26 cellular contexts compared by ENCODE assay signal in genomic region chr3:64414043-64414442, GRCh38.
DNase-seq lines count a peak whose midpoint lies in the region; ATAC-seq, FAIRE-seq and TF ChIP-seq lines count a peak whose summit lies in the region.
"Had no signal": no experiment of that assay in that cellular context is flagged by ENCODE, and none has a peak within 500 bp of the region (broad histone marks: within the 10 kb centered on the region; RNA-seq: fewer than 3 reads in every experiment).

No MANE protein-coding gene starts in this region.

- H3K27ac Mint-ChIP-seq in astrocyte (ENCODE audit: unreplicated experiment): peak overlapping the region; percentile 4
- H3K27ac Mint-ChIP-seq in MCF 10A (ENCODE audit: low read depth, unreplicated experiment): no peak overlapping the region
- H3K27ac Mint-ChIP-seq: B cell; CD4-positive, CD25-positive, alpha-beta regulatory T cell; HFFc6; IgD-negative memory B cell had no signal

- TF ChIP-seq CTCF in GM12865 (IDR thresholded peaks at IDR 0.05; ENCODE audit: insufficient read depth, low read depth, low read length, missing control alignments) (no peak), astrocyte (IDR thresholded peaks at IDR 0.05; ENCODE audit: insufficient read depth, low read depth, low read length) (no peak), MCF 10A (IDR thresholded peaks at IDR 0.05; ENCODE audit: unreplicated experiment) (no peak)

- H3K27me3 ChIP-seq in astrocyte (ENCODE audit: insufficient read depth, low read length): no peaks in the 10 kb centered on the region
- no peaks in the 10 kb centered on the region for H3K27me3 ChIP-seq in trophoblast cell (ENCODE audit: insufficient read depth, low read length)
- H3K27me3 ChIP-seq: BLaER1 treated with 17β-estradiol and CSF1 and Interleukin-3, amounts not matched to agents 10 nM and 100 nM had no signal

- H3K18ac ChIP-seq in trophoblast cell (ENCODE audit: low read length): peak overlapping the region; percentile 25

- H3K23ac ChIP-seq in trophoblast cell (ENCODE audit: low read length): no peak overlapping the region

- H2BK120ac ChIP-seq in trophoblast cell (ENCODE audit: insufficient read depth, low read length, poor library complexity): peak overlapping the region; percentile 23

- no peaks in the 10 kb centered on the region for H4K20me1 ChIP-seq in astrocyte (ENCODE audit: insufficient read depth, low read length)
- H4K20me1 ChIP-seq: BLaER1 treated with 17β-estradiol and CSF1 and Interleukin-3, amounts not matched to agents 10 nM and 100 nM had no signal

- peak overlapping the region; percentile 82 for H3K14ac ChIP-seq in trophoblast cell (ENCODE audit: low read length)

- H3K9ac ChIP-seq in astrocyte (ENCODE audit: low read length) (no peak overlapping the region), trophoblast cell (ENCODE audit: low read length) (no peak overlapping the region)
- H3K9ac ChIP-seq: BLaER1 treated with 17β-estradiol and CSF1 and Interleukin-3, amounts not matched to agents 10 nM and 100 nM; GM23248 had no signal

- DNase-seq in GM12865 (ENCODE audit: low read depth): peak; percentile 50
- no peak for DNase-seq in astrocyte (ENCODE audit: low read depth)
- DNase-seq in trophoblast cell: no peak
- no peak for DNase-seq in NCI-H1105 (lab: John Stamatoyannopoulos, UW)
- DNase-seq in MCF 10A (ENCODE audit: unreplicated experiment): no peak
- no peak for DNase-seq in NCI-H1694 (lab: John Stamatoyannopoulos, UW)
- DNase-seq: 8988T; Caco-2; CD4-positive, CD25-positive, alpha-beta regulatory T cell; DMS79; GDM1; GM23248; HFFc6; Karpas-422; KBM-7 had no signal

- H3K4me3 Mint-ChIP-seq in astrocyte (ENCODE audit: unreplicated experiment): no peak overlapping the region
- H3K4me3 Mint-ChIP-seq in MCF 10A (ENCODE audit: unreplicated experiment): no peak overlapping the region
- H3K4me3 Mint-ChIP-seq: B cell; CD4-positive, CD25-positive, alpha-beta regulatory T cell; HFFc6; IgD-negative memory B cell had no signal

- H3K4me3 ChIP-seq in GM12865 (ENCODE audit: low read depth, low read length) (no peak overlapping the region), astrocyte (ENCODE audit: insufficient read depth, low read depth, low read length) (no peak overlapping the region), trophoblast cell (ENCODE audit: low read depth, low read length) (no peak overlapping the region)
- H3K4me3 ChIP-seq: BLaER1 treated with 17β-estradiol and CSF1 and Interleukin-3, amounts not matched to agents 10 nM and 100 nM; GM23248 had no signal

- H3K36me3 Mint-ChIP-seq in astrocyte (ENCODE audit: low read depth, unreplicated experiment): peaks cover 2% of the 10 kb centered on the region
- H3K36me3 Mint-ChIP-seq in MCF 10A (ENCODE audit: insufficient read depth, unreplicated experiment): no peaks in the 10 kb centered on the region
- H3K36me3 Mint-ChIP-seq: CD4-positive, CD25-positive, alpha-beta regulatory T cell had no signal

- POLR2A ChIA-PET in MCF 10A (lab: Yijun Ruan, JAX): no interaction called here

- H3K36me3 ChIP-seq in astrocyte (ENCODE audit: insufficient read depth, low read length): no peaks in the 10 kb centered on the region
- H3K36me3 ChIP-seq in trophoblast cell (ENCODE audit: control insufficient read depth in 1 of 2, insufficient read depth in 2 of 2, low read length in 2 of 2): no peaks in the 10 kb centered on the region
- H3K36me3 ChIP-seq: BLaER1 treated with 17β-estradiol and CSF1 and Interleukin-3, amounts not matched to agents 10 nM and 100 nM had no signal

- H3K79me2 ChIP-seq in astrocyte (ENCODE audit: insufficient read depth, low read length) (no peaks in the 10 kb centered on the region), trophoblast cell (ENCODE audit: control insufficient read depth, insufficient read depth, low read length, poor library complexity) (no peaks in the 10 kb centered on the region)

- peak overlapping the region; percentile 68 for H4K8ac ChIP-seq in trophoblast cell (ENCODE audit: low read depth, low read length)

- H3K9me3 Mint-ChIP-seq in astrocyte (ENCODE audit: unreplicated experiment) (no peaks in the 10 kb centered on the region), MCF 10A (ENCODE audit: unreplicated experiment) (no peaks in the 10 kb centered on the region)
- H3K9me3 Mint-ChIP-seq: HFFc6, IgD-negative memory B cell had no signal

- 100% methylated on average over 1 of the region's 7 CpGs for WGBS in trophoblast cell (ENCODE audit: extremely low coverage, insufficient coverage, insufficient read length)

- no peak overlapping the region for H3K4ac ChIP-seq in trophoblast cell (ENCODE audit: low read depth, low read length)

- H2AK5ac ChIP-seq in trophoblast cell (ENCODE audit: low read length): no peak overlapping the region

- H3K4me1 ChIP-seq in astrocyte (ENCODE audit: insufficient read depth, low read length) (peaks cover 5% of the 10 kb centered on the region), trophoblast cell (ENCODE audit: control insufficient read depth in 1 of 2, insufficient read depth in 2 of 2, low read length in 2 of 2) (peaks cover 15 to 22% of the 10 kb centered on the region in 2 experiments)

- FAIRE-seq in astrocyte (lab: Jason Lieb, UNC): no peak
- FAIRE-seq: D721Med, GM12891, GM19239, H54, HTR-8/SVneo had no signal

- peaks cover 17% of the 10 kb centered on the region for H3K4me1 Mint-ChIP-seq in astrocyte (ENCODE audit: low read depth, unreplicated experiment)
- peaks cover under 1% of the 10 kb centered on the region for H3K4me1 Mint-ChIP-seq in MCF 10A (ENCODE audit: insufficient read depth, unreplicated experiment)
- H3K4me1 Mint-ChIP-seq: B cell; CD4-positive, CD25-positive, alpha-beta regulatory T cell had no signal

- BruUV-seq in MCF 10A (replicated peaks; lab: Mats Ljungman, UMichigan): no TSS peak

- H3K4me2 ChIP-seq in astrocyte (ENCODE audit: low read length) (no peak overlapping the region), trophoblast cell (ENCODE audit: low read length) (peak overlapping the region; percentile 16)
- H3K4me2 ChIP-seq: BLaER1 treated with 17β-estradiol and CSF1 and Interleukin-3, amounts not matched to agents 10 nM and 100 nM had no signal

- H3K27me3 Mint-ChIP-seq in astrocyte (ENCODE audit: low read depth, unreplicated experiment) (no peaks in the 10 kb centered on the region), MCF 10A (ENCODE audit: insufficient read depth, unreplicated experiment) (no peaks in the 10 kb centered on the region)
- H3K27me3 Mint-ChIP-seq: CD4-positive, CD25-positive, alpha-beta regulatory T cell had no signal

- CTCF ChIA-PET in MCF 10A (lab: Yijun Ruan, JAX): interaction anchor here (0.6 to 1.2 kb wide), 4 partner anchors 60 to 390 kb away, joined by 3 to 4 read pairs (median 4); no protein-coding TSS in a partner anchor

- H2BK12ac ChIP-seq in trophoblast cell (ENCODE audit: low read length): peak overlapping the region; percentile 13

- peak overlapping the region; percentile 28 for H2BK5ac ChIP-seq in trophoblast cell (ENCODE audit: low read depth, low read length, poor library complexity)

- H4K91ac ChIP-seq in trophoblast cell (ENCODE audit: low read depth, low read length): peak overlapping the region; percentile 71

- intact Hi-C loops in MCF 10A (cut with micrococcal nuclease): no loop called here

- H4K12ac ChIP-seq in trophoblast cell (ENCODE audit: low read depth, low read length): no peak overlapping the region

- no peak overlapping the region for H3K27ac ChIP-seq in astrocyte (ENCODE audit: low read depth, low read length)
- H3K27ac ChIP-seq in trophoblast cell (ENCODE audit: low read depth, low read length): no peak overlapping the region
- H3K27ac ChIP-seq: BLaER1 treated with 17β-estradiol and CSF1 and Interleukin-3, amounts not matched to agents 10 nM and 100 nM; GM23248 had no signal

- no peak overlapping the region for H2AFZ ChIP-seq in astrocyte (ENCODE audit: low read depth, low read length)
- H2AFZ ChIP-seq in trophoblast cell (ENCODE audit: insufficient read depth, low read length, poor library complexity): no peak overlapping the region
- H2AFZ ChIP-seq: GM23248 had no signal

- peaks cover 25% of the 10 kb centered on the region for H3K79me1 ChIP-seq in trophoblast cell (ENCODE audit: low read length)

- ATAC-seq in HG03432 (IDR thresholded peaks at IDR 0.05; ENCODE audit: unreplicated experiment): peak; percentile 42
- ATAC-seq in HG02678 (IDR thresholded peaks at IDR 0.05; ENCODE audit: unreplicated experiment): no peak
- ATAC-seq: HCT116 had no signal

- H3K9me3 ChIP-seq in astrocyte (ENCODE audit: insufficient read depth, low read depth, low read length): no peaks in the 10 kb centered on the region
- no peaks in the 10 kb centered on the region for H3K9me3 ChIP-seq in trophoblast cell (ENCODE audit: insufficient read depth, low read depth, low read length)
- H3K9me3 ChIP-seq: BLaER1 treated with 17β-estradiol and CSF1 and Interleukin-3, amounts not matched to agents 10 nM and 100 nM; Caco-2 had no signal
